ENCODE assay signal across 1 cellular context in the genomic region with DNA sequence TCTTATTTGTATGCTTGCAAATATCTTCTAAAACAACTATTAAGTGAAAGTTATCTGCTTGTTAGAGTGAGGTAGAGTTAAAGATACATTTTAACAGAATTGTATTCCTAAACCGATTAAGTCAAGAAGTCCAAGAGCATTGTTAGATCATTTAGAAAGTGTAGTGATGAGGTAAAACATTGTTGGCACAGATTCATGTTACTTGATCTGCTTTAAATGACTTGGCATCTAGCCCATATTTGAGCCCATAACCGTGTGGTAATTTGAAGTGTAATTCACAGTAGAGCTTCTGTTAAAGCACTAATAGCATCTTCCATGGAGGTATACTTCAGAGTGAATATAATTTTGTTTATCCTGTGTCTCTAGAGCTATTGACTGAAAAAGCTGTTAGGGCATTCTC.
A peak's percentile ranks its signal among the peaks of the same experiment; 100 is the strongest.
TF ChIP-seq lines count a peak whose summit lies in the region.

No MANE protein-coding gene starts in this region.

TF ChIP-seq in HEK293, 187 proteins besides CTCF, POLR2A, EP300 and RAD21 (continued from another document and continues in another):
- TF ChIP-seq, protein P1, sequence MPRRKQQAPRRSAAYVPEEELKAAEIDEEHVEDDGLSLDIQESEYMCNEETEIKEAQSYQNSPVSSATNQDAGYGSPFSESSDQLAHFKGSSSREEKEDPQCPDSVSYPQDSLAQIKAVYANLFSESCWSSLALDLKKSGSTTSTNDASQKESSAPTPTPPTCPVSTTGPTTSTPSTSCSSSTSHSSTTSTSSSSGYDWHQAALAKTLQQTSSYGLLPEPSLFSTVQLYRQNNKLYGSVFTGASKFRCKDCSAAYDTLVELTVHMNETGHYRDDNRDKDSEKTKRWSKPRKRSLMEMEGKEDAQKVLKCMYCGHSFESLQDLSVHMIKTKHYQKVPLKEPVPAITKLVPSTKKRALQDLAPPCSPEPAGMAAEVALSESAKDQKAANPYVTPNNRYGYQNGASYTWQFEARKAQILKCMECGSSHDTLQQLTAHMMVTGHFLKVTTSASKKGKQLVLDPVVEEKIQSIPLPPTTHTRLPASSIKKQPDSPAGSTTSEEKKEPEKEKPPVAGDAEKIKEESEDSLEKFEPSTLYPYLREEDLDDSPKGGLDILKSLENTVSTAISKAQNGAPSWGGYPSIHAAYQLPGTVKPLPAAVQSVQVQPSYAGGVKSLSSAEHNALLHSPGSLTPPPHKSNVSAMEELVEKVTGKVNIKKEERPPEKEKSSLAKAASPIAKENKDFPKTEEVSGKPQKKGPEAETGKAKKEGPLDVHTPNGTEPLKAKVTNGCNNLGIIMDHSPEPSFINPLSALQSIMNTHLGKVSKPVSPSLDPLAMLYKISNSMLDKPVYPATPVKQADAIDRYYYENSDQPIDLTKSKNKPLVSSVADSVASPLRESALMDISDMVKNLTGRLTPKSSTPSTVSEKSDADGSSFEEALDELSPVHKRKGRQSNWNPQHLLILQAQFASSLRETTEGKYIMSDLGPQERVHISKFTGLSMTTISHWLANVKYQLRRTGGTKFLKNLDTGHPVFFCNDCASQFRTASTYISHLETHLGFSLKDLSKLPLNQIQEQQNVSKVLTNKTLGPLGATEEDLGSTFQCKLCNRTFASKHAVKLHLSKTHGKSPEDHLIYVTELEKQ (tag by site-specific recombination; IDR thresholded peaks at IDR 0.05; ENCODE audit: borderline replicate concordance) = peak; percentile 63; the same call in 1 of the 2 replicates
- TF ChIP-seq ZNF223 (tag by site-specific recombination; IDR thresholded peaks at IDR 0.05) (no peak), ZSCAN16 (tag by site-specific recombination; IDR thresholded peaks at IDR 0.05) (no peak), ZNF394 (tag by site-specific recombination; IDR thresholded peaks at IDR 0.05; ENCODE audit: borderline replicate concordance) (no peak; the same call in 1 of the 2 replicates), ZNF76 (tag by site-specific recombination; IDR thresholded peaks at IDR 0.05; ENCODE audit: borderline replicate concordance, low read depth) (no peak), TRIM28 (IDR thresholded peaks at IDR 0.05; ENCODE audit: borderline replicate concordance, low read length) (no peak; the same call in 1 of the 2 replicates), GLIS1 (tag by site-specific recombination; IDR thresholded peaks at IDR 0.05) (peak; percentile 54), ZNF610 (tag by site-specific recombination; IDR thresholded peaks at IDR 0.05; ENCODE audit: borderline replicate concordance) (0 out of 2 replicates have a peak, but pooled peaks have one; percentile 47), ZNF600 (tag by site-specific recombination; IDR thresholded peaks at IDR 0.05) (peak; percentile 48; the same call in 1 of the 2 replicates), ZNF404 (tag by site-specific recombination; IDR thresholded peaks at IDR 0.05) (no peak), ZNF768 (tag by site-specific recombination; IDR thresholded peaks at IDR 0.05) (no peak), OVOL3 (tag by site-specific recombination; IDR thresholded peaks at IDR 0.05) (no peak), PRDM1 (tag by site-specific recombination; IDR thresholded peaks at IDR 0.05) (0 out of 2 replicates have a peak, but pooled peaks have one; percentile 36), MEIS1 (CRISPR knock-in tag; IDR thresholded peaks at IDR 0.05; ENCODE audit: borderline replicate concordance) (no peak), ZNF624 (tag by site-specific recombination; IDR thresholded peaks at IDR 0.05) (no peak), YY2 (tag by site-specific recombination; IDR thresholded peaks at IDR 0.05) (no peak), SP2 (tag by site-specific recombination; IDR thresholded peaks at IDR 0.05) (no peak), ZNF426 (tag by site-specific recombination; IDR thresholded peaks at IDR 0.05) (no peak), ZNF10 (tag by site-specific recombination; IDR thresholded peaks at IDR 0.05) (no peak), GFI1B (tag by site-specific recombination; IDR thresholded peaks at IDR 0.05) (peak; percentile 67), ZNF175 (tag by site-specific recombination; IDR thresholded peaks at IDR 0.05) (no peak), KLF9 (tag by site-specific recombination; IDR thresholded peaks at IDR 0.05; ENCODE audit: low read depth) (no peak), ZNF544 (tag by site-specific recombination; IDR thresholded peaks at IDR 0.05) (no peak), ZNF677 (tag by site-specific recombination; IDR thresholded peaks at IDR 0.05) (no peak), ZNF629 (tag by site-specific recombination; IDR thresholded peaks at IDR 0.05) (peak; percentile 95)
- TF ChIP-seq, protein P2, sequence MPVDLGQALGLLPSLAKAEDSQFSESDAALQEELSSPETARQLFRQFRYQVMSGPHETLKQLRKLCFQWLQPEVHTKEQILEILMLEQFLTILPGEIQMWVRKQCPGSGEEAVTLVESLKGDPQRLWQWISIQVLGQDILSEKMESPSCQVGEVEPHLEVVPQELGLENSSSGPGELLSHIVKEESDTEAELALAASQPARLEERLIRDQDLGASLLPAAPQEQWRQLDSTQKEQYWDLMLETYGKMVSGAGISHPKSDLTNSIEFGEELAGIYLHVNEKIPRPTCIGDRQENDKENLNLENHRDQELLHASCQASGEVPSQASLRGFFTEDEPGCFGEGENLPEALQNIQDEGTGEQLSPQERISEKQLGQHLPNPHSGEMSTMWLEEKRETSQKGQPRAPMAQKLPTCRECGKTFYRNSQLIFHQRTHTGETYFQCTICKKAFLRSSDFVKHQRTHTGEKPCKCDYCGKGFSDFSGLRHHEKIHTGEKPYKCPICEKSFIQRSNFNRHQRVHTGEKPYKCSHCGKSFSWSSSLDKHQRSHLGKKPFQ (tag by site-specific recombination; IDR thresholded peaks at IDR 0.05) = no peak
- TF ChIP-seq, protein P3, sequence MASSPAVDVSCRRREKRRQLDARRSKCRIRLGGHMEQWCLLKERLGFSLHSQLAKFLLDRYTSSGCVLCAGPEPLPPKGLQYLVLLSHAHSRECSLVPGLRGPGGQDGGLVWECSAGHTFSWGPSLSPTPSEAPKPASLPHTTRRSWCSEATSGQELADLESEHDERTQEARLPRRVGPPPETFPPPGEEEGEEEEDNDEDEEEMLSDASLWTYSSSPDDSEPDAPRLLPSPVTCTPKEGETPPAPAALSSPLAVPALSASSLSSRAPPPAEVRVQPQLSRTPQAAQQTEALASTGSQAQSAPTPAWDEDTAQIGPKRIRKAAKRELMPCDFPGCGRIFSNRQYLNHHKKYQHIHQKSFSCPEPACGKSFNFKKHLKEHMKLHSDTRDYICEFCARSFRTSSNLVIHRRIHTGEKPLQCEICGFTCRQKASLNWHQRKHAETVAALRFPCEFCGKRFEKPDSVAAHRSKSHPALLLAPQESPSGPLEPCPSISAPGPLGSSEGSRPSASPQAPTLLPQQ (tag by site-specific recombination; IDR thresholded peaks at IDR 0.05) = peak; percentile 61; the same call in 1 of the 2 replicates
- TF ChIP-seq, protein P4, sequence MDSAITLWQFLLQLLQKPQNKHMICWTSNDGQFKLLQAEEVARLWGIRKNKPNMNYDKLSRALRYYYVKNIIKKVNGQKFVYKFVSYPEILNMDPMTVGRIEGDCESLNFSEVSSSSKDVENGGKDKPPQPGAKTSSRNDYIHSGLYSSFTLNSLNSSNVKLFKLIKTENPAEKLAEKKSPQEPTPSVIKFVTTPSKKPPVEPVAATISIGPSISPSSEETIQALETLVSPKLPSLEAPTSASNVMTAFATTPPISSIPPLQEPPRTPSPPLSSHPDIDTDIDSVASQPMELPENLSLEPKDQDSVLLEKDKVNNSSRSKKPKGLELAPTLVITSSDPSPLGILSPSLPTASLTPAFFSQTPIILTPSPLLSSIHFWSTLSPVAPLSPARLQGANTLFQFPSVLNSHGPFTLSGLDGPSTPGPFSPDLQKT (IDR thresholded peaks at IDR 0.05; ENCODE audit: borderline replicate concordance, low read depth, low read length) = no peak
- TF ChIP-seq, protein P5, sequence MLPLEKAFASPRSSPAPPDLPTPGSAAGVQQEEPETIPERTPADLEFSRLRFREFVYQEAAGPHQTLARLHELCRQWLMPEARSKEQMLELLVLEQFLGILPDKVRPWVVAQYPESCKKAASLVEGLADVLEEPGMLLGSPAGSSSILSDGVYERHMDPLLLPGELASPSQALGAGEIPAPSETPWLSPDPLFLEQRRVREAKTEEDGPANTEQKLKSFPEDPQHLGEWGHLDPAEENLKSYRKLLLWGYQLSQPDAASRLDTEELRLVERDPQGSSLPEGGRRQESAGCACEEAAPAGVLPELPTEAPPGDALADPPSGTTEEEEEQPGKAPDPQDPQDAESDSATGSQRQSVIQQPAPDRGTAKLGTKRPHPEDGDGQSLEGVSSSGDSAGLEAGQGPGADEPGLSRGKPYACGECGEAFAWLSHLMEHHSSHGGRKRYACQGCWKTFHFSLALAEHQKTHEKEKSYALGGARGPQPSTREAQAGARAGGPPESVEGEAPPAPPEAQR (tag by site-specific recombination; IDR thresholded peaks at IDR 0.05) = no peak
- TF ChIP-seq, protein P6, sequence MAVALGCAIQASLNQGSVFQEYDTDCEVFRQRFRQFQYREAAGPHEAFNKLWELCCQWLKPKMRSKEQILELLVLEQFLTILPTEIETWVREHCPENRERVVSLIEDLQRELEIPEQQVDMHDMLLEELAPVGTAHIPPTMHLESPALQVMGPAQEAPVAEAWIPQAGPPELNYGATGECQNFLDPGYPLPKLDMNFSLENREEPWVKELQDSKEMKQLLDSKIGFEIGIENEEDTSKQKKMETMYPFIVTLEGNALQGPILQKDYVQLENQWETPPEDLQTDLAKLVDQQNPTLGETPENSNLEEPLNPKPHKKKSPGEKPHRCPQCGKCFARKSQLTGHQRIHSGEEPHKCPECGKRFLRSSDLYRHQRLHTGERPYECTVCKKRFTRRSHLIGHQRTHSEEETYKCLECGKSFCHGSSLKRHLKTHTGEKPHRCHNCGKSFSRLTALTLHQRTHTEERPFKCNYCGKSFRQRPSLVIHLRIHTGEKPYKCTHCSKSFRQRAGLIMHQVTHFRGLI (tag by site-specific recombination; IDR thresholded peaks at IDR 0.05) = 0 out of 2 replicates have a peak, but pooled peaks have one; percentile 24
- TF ChIP-seq, protein P7, sequence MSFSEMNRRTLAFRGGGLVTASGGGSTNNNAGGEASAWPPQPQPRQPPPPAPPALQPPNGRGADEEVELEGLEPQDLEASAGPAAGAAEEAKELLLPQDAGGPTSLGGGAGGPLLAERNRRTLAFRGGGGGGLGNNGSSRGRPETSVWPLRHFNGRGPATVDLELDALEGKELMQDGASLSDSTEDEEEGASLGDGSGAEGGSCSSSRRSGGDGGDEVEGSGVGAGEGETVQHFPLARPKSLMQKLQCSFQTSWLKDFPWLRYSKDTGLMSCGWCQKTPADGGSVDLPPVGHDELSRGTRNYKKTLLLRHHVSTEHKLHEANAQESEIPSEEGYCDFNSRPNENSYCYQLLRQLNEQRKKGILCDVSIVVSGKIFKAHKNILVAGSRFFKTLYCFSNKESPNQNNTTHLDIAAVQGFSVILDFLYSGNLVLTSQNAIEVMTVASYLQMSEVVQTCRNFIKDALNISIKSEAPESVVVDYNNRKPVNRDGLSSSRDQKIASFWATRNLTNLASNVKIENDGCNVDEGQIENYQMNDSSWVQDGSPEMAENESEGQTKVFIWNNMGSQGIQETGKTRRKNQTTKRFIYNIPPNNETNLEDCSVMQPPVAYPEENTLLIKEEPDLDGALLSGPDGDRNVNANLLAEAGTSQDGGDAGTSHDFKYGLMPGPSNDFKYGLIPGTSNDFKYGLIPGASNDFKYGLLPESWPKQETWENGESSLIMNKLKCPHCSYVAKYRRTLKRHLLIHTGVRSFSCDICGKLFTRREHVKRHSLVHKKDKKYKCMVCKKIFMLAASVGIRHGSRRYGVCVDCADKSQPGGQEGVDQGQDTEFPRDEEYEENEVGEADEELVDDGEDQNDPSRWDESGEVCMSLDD (tag by site-specific recombination; IDR thresholded peaks at IDR 0.05) = no peak
- TF ChIP-seq, protein P8, sequence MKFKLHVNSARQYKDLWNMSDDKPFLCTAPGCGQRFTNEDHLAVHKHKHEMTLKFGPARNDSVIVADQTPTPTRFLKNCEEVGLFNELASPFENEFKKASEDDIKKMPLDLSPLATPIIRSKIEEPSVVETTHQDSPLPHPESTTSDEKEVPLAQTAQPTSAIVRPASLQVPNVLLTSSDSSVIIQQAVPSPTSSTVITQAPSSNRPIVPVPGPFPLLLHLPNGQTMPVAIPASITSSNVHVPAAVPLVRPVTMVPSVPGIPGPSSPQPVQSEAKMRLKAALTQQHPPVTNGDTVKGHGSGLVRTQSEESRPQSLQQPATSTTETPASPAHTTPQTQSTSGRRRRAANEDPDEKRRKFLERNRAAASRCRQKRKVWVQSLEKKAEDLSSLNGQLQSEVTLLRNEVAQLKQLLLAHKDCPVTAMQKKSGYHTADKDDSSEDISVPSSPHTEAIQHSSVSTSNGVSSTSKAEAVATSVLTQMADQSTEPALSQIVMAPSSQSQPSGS (tag by site-specific recombination; IDR thresholded peaks at IDR 0.05; ENCODE audit: low read depth) = peak; percentile 46; the same call in 1 of the 2 replicates
- TF ChIP-seq, protein P9, sequence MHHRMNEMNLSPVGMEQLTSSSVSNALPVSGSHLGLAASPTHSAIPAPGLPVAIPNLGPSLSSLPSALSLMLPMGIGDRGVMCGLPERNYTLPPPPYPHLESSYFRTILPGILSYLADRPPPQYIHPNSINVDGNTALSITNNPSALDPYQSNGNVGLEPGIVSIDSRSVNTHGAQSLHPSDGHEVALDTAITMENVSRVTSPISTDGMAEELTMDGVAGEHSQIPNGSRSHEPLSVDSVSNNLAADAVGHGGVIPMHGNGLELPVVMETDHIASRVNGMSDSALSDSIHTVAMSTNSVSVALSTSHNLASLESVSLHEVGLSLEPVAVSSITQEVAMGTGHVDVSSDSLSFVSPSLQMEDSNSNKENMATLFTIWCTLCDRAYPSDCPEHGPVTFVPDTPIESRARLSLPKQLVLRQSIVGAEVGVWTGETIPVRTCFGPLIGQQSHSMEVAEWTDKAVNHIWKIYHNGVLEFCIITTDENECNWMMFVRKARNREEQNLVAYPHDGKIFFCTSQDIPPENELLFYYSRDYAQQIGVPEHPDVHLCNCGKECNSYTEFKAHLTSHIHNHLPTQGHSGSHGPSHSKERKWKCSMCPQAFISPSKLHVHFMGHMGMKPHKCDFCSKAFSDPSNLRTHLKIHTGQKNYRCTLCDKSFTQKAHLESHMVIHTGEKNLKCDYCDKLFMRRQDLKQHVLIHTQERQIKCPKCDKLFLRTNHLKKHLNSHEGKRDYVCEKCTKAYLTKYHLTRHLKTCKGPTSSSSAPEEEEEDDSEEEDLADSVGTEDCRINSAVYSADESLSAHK (tag by site-specific recombination; IDR thresholded peaks at IDR 0.05) = peak; percentile 62; the same call in 1 of the 2 replicates
- TF ChIP-seq, protein P10, sequence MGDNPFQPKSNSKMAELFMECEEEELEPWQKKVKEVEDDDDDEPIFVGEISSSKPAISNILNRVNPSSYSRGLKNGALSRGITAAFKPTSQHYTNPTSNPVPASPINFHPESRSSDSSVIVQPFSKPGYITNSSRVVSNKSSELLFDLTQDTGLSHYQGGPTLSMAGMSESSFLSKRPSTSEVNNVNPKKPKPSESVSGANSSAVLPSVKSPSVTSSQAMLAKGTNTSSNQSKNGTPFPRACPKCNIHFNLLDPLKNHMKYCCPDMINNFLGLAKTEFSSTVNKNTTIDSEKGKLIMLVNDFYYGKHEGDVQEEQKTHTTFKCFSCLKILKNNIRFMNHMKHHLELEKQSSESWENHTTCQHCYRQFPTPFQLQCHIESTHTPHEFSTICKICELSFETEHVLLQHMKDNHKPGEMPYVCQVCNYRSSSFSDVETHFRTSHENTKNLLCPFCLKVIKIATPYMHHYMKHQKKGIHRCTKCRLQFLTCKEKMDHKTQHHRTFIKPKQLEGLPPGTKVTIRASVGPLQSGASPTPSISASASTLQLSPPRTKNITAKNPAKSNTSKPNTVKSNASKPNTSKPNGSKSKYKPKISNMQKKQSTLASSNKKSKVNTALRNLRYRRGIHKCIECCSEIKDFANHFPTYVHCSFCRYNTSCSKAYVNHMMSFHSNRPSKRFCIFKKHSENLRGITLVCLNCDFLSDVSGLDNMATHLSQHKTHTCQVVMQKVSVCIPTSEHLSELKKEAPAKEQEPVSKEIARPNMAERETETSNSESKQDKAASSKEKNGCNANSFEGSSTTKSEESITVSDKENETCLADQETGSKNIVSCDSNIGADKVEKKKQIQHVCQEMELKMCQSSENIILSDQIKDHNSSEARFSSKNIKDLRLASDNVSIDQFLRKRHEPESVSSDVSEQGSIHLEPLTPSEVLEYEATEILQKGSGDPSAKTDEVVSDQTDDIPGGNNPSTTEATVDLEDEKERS (tag by site-specific recombination; IDR thresholded peaks at IDR 0.05) = no peak
